1 cellular context compared by ENCODE assay signal in the genomic region with DNA sequence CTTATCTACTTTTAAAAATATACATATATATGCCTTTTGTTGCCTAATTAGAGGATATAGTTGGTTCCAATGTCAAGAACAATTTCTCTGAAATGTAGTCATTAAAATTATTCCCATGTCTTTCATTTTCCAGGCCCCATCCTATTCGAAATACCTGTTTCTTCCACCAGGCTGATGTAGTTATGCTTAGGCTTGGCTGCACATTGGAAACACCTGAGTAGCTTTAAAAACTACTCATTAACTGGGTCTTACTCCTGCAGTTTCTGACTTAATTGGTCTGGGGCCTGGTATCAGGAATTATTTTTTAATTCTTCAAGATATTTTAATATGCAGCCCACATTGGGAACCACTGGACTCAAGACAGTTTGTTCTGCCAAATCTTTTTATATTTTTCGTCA.
TF ChIP-seq lines count a peak whose summit lies in the region.

No MANE protein-coding gene starts in this region.

TF ChIP-seq in IMR-90, 13 proteins besides CTCF, POLR2A, EP300 and RAD21 (continued from another document):
- TF ChIP-seq, protein P1, sequence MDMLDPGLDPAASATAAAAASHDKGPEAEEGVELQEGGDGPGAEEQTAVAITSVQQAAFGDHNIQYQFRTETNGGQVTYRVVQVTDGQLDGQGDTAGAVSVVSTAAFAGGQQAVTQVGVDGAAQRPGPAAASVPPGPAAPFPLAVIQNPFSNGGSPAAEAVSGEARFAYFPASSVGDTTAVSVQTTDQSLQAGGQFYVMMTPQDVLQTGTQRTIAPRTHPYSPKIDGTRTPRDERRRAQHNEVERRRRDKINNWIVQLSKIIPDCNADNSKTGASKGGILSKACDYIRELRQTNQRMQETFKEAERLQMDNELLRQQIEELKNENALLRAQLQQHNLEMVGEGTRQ (IDR thresholded peaks at IDR 0.05; ENCODE audit: low read depth, low read length): no peak
- TF ChIP-seq CHD1 (IDR thresholded peaks at IDR 0.05; ENCODE audit: low read depth, low read length) (no peak), BHLHE40 (IDR thresholded peaks at IDR 0.05; ENCODE audit: low read depth, low read length) (no peak), RCOR1 (IDR thresholded peaks at IDR 0.05; ENCODE audit: insufficient replicate concordance, low read length) (no peak), MAZ (IDR thresholded peaks at IDR 0.05; ENCODE audit: borderline replicate concordance, low read depth, low read length) (no peak)
